In genomic region chr1:177645491-177645890, GRCh38 we compare ENCODE assay signal across 28 cellular contexts.
DNase-seq lines count a peak whose midpoint lies in the region; ATAC-seq and TF ChIP-seq lines count a peak whose summit lies in the region.
"Had no signal": no experiment of that assay in that cellular context is flagged by ENCODE, and none has a peak within 500 bp of the region (broad histone marks: within the 10 kb centered on the region; RNA-seq: fewer than 3 reads in every experiment).

No MANE protein-coding gene starts in this region.

- peaks cover 26% of the 10 kb centered on the region for H3K4me1 Mint-ChIP-seq in nephron progenitor cell
- H3K4me1 Mint-ChIP-seq in HFFc6 (ENCODE audit: low read depth): no peaks in the 10 kb centered on the region
- H3K4me1 Mint-ChIP-seq: activated CD4-positive, alpha-beta T cell treated with anti-CD3 and anti-CD28 coated beads, Interleukin-2, amount 10 ng/mL, durations not matched to agents 24 days and 14 days; CD14-positive monocyte; stimulated activated effector memory CD8-positive, alpha-beta T cell treated with anti-CD3 and anti-CD28 coated beads, Interleukin-12 subunit alpha, Interleukin-12 subunit beta, amount 100 ng/mL, for 72 hours had no signal

- no peak overlapping the region for H3K56ac ChIP-seq in IMR-90 (ENCODE audit: extremely low read depth, insufficient read depth, low read length)

- no peak overlapping the region for H2AK5ac ChIP-seq in IMR-90 (ENCODE audit: low read depth, low read length)

- H3K9me1 ChIP-seq in IMR-90 (ENCODE audit: insufficient read depth, low read length): no peaks in the 10 kb centered on the region

- H2AFZ ChIP-seq in IMR-90 (replicated peaks; ENCODE audit: low read length, poor library complexity): no peak overlapping the region
- H2AFZ ChIP-seq: parathyroid adenoma, PC-9 had no signal

- 69% methylated on average over 4 of the region's 5 CpGs; no CpG with 5 or more reads in 1 of the 2 experiments for WGBS in IMR-90 (ENCODE audit: extremely low coverage in 2 of 2, insufficient read length in 1 of 2), 2 experiments

- no peaks in the 10 kb centered on the region for H4K20me1 ChIP-seq in IMR-90 (ENCODE audit: insufficient read depth, low read length)

- intact Hi-C loops in IMR-90 (cut with micrococcal nuclease): no loop called here

- H3K9ac ChIP-seq in IMR-90 (ENCODE audit: low read depth, low read length) (no peak overlapping the region), endocrine pancreas (ENCODE audit: control insufficient read depth, insufficient read depth, low read length) (no peak overlapping the region)
- H3K9ac ChIP-seq: parathyroid adenoma had no signal

- H3K27me3 Mint-ChIP-seq in nephron progenitor cell (ENCODE audit: low read depth, poor library complexity): peaks cover 12% of the 10 kb centered on the region
- H3K27me3 Mint-ChIP-seq in HFFc6 (ENCODE audit: insufficient read depth): no peaks in the 10 kb centered on the region; the same call in none of the 2 replicates
- H3K27me3 Mint-ChIP-seq: activated CD4-positive, alpha-beta T cell treated with anti-CD3 and anti-CD28 coated beads, Interleukin-2, amount 10 ng/mL, durations not matched to agents 24 days and 14 days; natural killer cell treated with Interleukin-12 subunit alpha and Interleukin-12 subunit beta and Interleukin-15 and Interleukin-18, amount 100 ng/mL, for 72 hours had no signal

- TF ChIP-seq CTCF in IMR-90 (conservative IDR thresholded peaks at IDR 0.05; ENCODE audit: low read depth, low read length) (no peak), nephron progenitor cell (IDR thresholded peaks at IDR 0.05) (no peak), HFFc6 (IDR thresholded peaks at IDR 0.05) (no peak)

- H4K91ac ChIP-seq in IMR-90 (ENCODE audit: insufficient read depth, low read depth, low read length): no peak overlapping the region

- H3K79me1 ChIP-seq in IMR-90 (ENCODE audit: low read depth in 1 of 2, low read length in 2 of 2): no peaks in the 10 kb centered on the region

- H3K27me3 ChIP-seq in IMR-90 (ENCODE audit: control insufficient read depth, insufficient read depth, low read length): no peaks in the 10 kb centered on the region
- H3K27me3 ChIP-seq in endocrine pancreas (ENCODE audit: control insufficient read depth, insufficient read depth, low read length): no peaks in the 10 kb centered on the region
- H3K27me3 ChIP-seq: right lobe of liver had no signal

- no peak overlapping the region for H3K4me2 ChIP-seq in IMR-90 (ENCODE audit: low read depth, low read length)
- H3K4me2 ChIP-seq: PC-9 had no signal

- H3K9me3 ChIP-seq in IMR-90 (ENCODE audit: control insufficient read depth, insufficient read depth, low read length): no peaks in the 10 kb centered on the region
- H3K9me3 ChIP-seq in endocrine pancreas (ENCODE audit: control insufficient read depth, low read length): no peaks in the 10 kb centered on the region
- H3K9me3 ChIP-seq: lower lobe of right lung had no signal

- POLR2A ChIA-PET in IMR-90 (lab: Charles Lee; ENCODE audit: unreplicated experiment): no interaction called here

- H3K36me3 ChIP-seq in IMR-90 (ENCODE audit: control insufficient read depth, insufficient read depth, low read length): no peaks in the 10 kb centered on the region
- H3K36me3 ChIP-seq in endocrine pancreas (ENCODE audit: control insufficient read depth, insufficient read depth, low read length): no peaks in the 10 kb centered on the region
- H3K36me3 ChIP-seq: lower lobe of right lung, right lobe of liver had no signal

- no peak for ATAC-seq in IMR-90 (ENCODE audit: low read depth)
- ATAC-seq: activated T-cell treated with anti-CD3 and anti-CD28 coated beads, Interleukin-2, amount 50 U/mL, for 4 hours; lower lobe of right lung; natural killer cell treated with Interleukin-12 subunit alpha and Interleukin-12 subunit beta and Interleukin-15 and Interleukin-18, amount 100 ng/mL, for 72 hours; right lobe of liver; Right ventricle myocardium inferior; SK-N-SH treated with all-trans-retinoic acid at 6 μM for 48 hours; stimulated activated effector memory CD8-positive, alpha-beta T cell treated with anti-CD3 and anti-CD28 coated beads, Interleukin-12 subunit alpha, Interleukin-12 subunit beta, amount 100 ng/mL, for 72 hours had no signal

- H3K4me3 ChIP-seq in IMR-90 (ENCODE audit: insufficient read depth, low read depth, low read length) (no peak overlapping the region), endocrine pancreas (ENCODE audit: control insufficient read depth, insufficient read depth, low read length) (peak overlapping the region; percentile 24)
- H3K4me3 ChIP-seq: lower lobe of right lung, PC-9, right lobe of liver had no signal

- dilution Hi-C loops in IMR-90 (cut with HindIII; ENCODE audit: low sequenced_read_pairs, unreplicated experiment): no loop called here

- peak overlapping the region; percentile 34 for H2AK9ac ChIP-seq in IMR-90 (replicated peaks; ENCODE audit: low read depth, low read length, poor library complexity)

- in situ Hi-C loops in IMR-90 (cut with MboI; ENCODE audit: low sequenced_read_pairs): no loop called here

- no peak overlapping the region for H3K4ac ChIP-seq in IMR-90 (ENCODE audit: low read depth, low read length)

- CTCF ChIA-PET in IMR-90 (lab: Yijun Ruan, JAX): interaction anchor here (0.6 kb wide), 1 partner anchor 84 kb away, joined by 5 read pairs; no protein-coding TSS in a partner anchor

- H3K36me3 Mint-ChIP-seq in nephron progenitor cell (ENCODE audit: low read depth) (no peaks in the 10 kb centered on the region), HFFc6 (ENCODE audit: low read depth) (no peaks in the 10 kb centered on the region)
- H3K36me3 Mint-ChIP-seq: CD14-positive monocyte; natural killer cell treated with Interleukin-12 subunit alpha and Interleukin-12 subunit beta and Interleukin-15 and Interleukin-18, amount 100 ng/mL, for 72 hours; stimulated activated effector memory CD8-positive, alpha-beta T cell treated with anti-CD3 and anti-CD28 coated beads, Interleukin-12 subunit alpha, Interleukin-12 subunit beta, amount 100 ng/mL, for 72 hours; type B pancreatic cell had no signal

- H3K27ac Mint-ChIP-seq in nephron progenitor cell (no peak overlapping the region), HFFc6 (no peak overlapping the region)
- H3K27ac Mint-ChIP-seq: activated CD4-positive, alpha-beta T cell treated with anti-CD3 and anti-CD28 coated beads, Interleukin-2, amount 10 ng/mL, durations not matched to agents 24 days and 14 days; natural killer cell treated with Interleukin-12 subunit alpha and Interleukin-12 subunit beta and Interleukin-15 and Interleukin-18, amount 100 ng/mL, for 72 hours; stimulated activated effector memory CD8-positive, alpha-beta T cell treated with anti-CD3 and anti-CD28 coated beads, Interleukin-12 subunit alpha, Interleukin-12 subunit beta, amount 100 ng/mL, for 72 hours; type B pancreatic cell had no signal

- no peaks in the 10 kb centered on the region for H3K9me3 Mint-ChIP-seq in nephron progenitor cell
- H3K9me3 Mint-ChIP-seq in HFFc6: peaks cover 11% of the 10 kb centered on the region; the same call in 1 of the 2 replicates
- H3K9me3 Mint-ChIP-seq: activated CD4-positive, alpha-beta T cell treated with anti-CD3 and anti-CD28 coated beads, Interleukin-2, amount 10 ng/mL, durations not matched to agents 24 days and 14 days; activated T-cell treated with anti-CD3 and anti-CD28 coated beads, Interleukin-2, amount 50 U/mL, for 4 hours; type B pancreatic cell had no signal

- DNase-seq in Ammon's horn (ENCODE audit: low spot score) (peak; percentile 50), IMR-90 (no peak), nephron progenitor cell (peak; percentile 4), NCI-H2196 (lab: John Stamatoyannopoulos, UW; ENCODE audit: unreplicated experiment) (no peak), NOMO-1 treated with DMSO at 0.1 percent for 48 hours (lab: John Stamatoyannopoulos, UW; ENCODE audit: unreplicated experiment) (no peak), COLO668 (lab: John Stamatoyannopoulos, UW; ENCODE audit: unreplicated experiment) (no peak), HFFc6 (no peak)
- DNase-seq: activated CD4-positive, alpha-beta T cell treated with anti-CD3 and anti-CD28 coated beads, Interleukin-2, amount 10 ng/mL, durations not matched to agents 24 days and 14 days; activated gamma-delta T cell treated with Interleukin-2 at 50 U/mL for 16 hours; activated T-cell treated with anti-CD3 and anti-CD28 coated beads, Interleukin-2, amount 50 U/mL, for 4 hours; glutamatergic neuron; islet precursor cell; lower lobe of right lung; NCI-H1105 treated with DMSO at 0.1 percent for 48 hours; NCI-H2029 treated with DMSO at 0.1 percent for 48 hours; NCI-H446; PC-9; right lobe of liver; stimulated activated CD4-positive, alpha-beta T cell treated with anti-CD3 and anti-CD28 coated beads, Interleukin-12 subunit alpha, Interleukin-12 subunit beta, amount 100 ng/mL, for 4 hours; stimulated activated CD4-positive, alpha-beta T cell treated with anti-CD3 and anti-CD28 coated beads, Interleukin-4, amount 100 ng/mL, for 24 hours had no signal

- BruUV-seq in IMR-90 (replicated peaks; lab: Mats Ljungman, UMichigan): no TSS peak

- no peak overlapping the region for H2BK20ac ChIP-seq in IMR-90 (ENCODE audit: low read depth, low read length)

- no peak for TF ChIP-seq POLR2A in IMR-90 (IDR thresholded peaks at IDR 0.05; ENCODE audit: low read depth, low read length)

- H2BK15ac ChIP-seq in IMR-90 (ENCODE audit: low read depth, low read length): no peak overlapping the region

- H3K14ac ChIP-seq in IMR-90 (replicated peaks; ENCODE audit: low read depth, low read length): no peak overlapping the region

- no peak overlapping the region for H2BK5ac ChIP-seq in IMR-90 (ENCODE audit: low read depth, low read length, poor library complexity, severe bottlenecking)

- no peak for TF ChIP-seq RAD21 in IMR-90 (IDR thresholded peaks at IDR 0.05; ENCODE audit: low read length)

- no peak overlapping the region for H2BK120ac ChIP-seq in IMR-90 (ENCODE audit: low read depth, low read length)

- H3K4me1 ChIP-seq in IMR-90 (ENCODE audit: control insufficient read depth, insufficient read depth, low read length): no peaks in the 10 kb centered on the region
- peaks cover 27% of the 10 kb centered on the region for H3K4me1 ChIP-seq in endocrine pancreas (ENCODE audit: control insufficient read depth, insufficient read depth, low read length)
- H3K4me1 ChIP-seq: lower lobe of right lung, parathyroid adenoma had no signal

- H3K27ac ChIP-seq in IMR-90 (ENCODE audit: insufficient read depth, low read length): no peak overlapping the region
- H3K27ac ChIP-seq: lower lobe of right lung, parathyroid adenoma, PC-9, right lobe of liver had no signal

- no peak overlapping the region for H3K18ac ChIP-seq in IMR-90 (ENCODE audit: low read depth, low read length)

- no peak overlapping the region for H3K23ac ChIP-seq in IMR-90 (ENCODE audit: low read depth, low read length)

- H4K8ac ChIP-seq in IMR-90 (ENCODE audit: low read depth in 2 of 2, low read length in 2 of 2): no peak overlapping the region

- no peak overlapping the region for H3K4me3 Mint-ChIP-seq in nephron progenitor cell
- H3K4me3 Mint-ChIP-seq in HFFc6: no peak overlapping the region
- H3K4me3 Mint-ChIP-seq: activated CD4-positive, alpha-beta T cell treated with anti-CD3 and anti-CD28 coated beads, Interleukin-2, amount 10 ng/mL, durations not matched to agents 24 days and 14 days; activated T-cell treated with anti-CD3 and anti-CD28 coated beads, Interleukin-2, amount 50 U/mL, for 4 hours; CD14-positive monocyte; natural killer cell treated with Interleukin-12 subunit alpha and Interleukin-12 subunit beta and Interleukin-15 and Interleukin-18, amount 100 ng/mL, for 72 hours; stimulated activated effector memory CD8-positive, alpha-beta T cell treated with anti-CD3 and anti-CD28 coated beads, Interleukin-12 subunit alpha, Interleukin-12 subunit beta, amount 100 ng/mL, for 72 hours; type B pancreatic cell had no signal

- no peak overlapping the region for H4K5ac ChIP-seq in IMR-90 (ENCODE audit: low read depth, low read length)

Comparison
In these comparisons a context has a peak if more than half of its experiments do, and no peak if none do; other contexts are left out.
1. DNase-seq: peak in Ammon's horn (single experiment) and nephron progenitor cell (single experiment); none in IMR-90 (single experiment), NCI-H2196 (single experiment), NOMO-1 treated with DMSO at 0.1 percent for 48 hours (single experiment), COLO668 (single experiment) and HFFc6 (single experiment).